ENCODE assay signal across 35 cellular contexts in genomic region chr12:52849511-52849910, GRCh38. TPM values are rescaled to one million over a fixed set of nuclear protein-coding genes. Genes with fewer than 3 reads are reported as not detected.
"Had no signal": no experiment of that assay in that cellular context is flagged by ENCODE, and none has a peak within 500 bp of the region (broad histone marks: within the 10 kb centered on the region; RNA-seq: fewer than 3 reads in every experiment).

No MANE protein-coding gene starts in this region.

- H3K27ac Mint-ChIP-seq: activated CD4-positive, alpha-beta memory T cell treated with anti-CD3 and anti-CD28 coated beads, Interleukin-2, amount 10 ng/mL, durations not matched to agents 7 days and 5 days; activated CD4-positive, alpha-beta T cell treated with anti-CD3 and anti-CD28 coated beads for 36 hours; activated CD8-positive, alpha-beta memory T cell treated with anti-CD3 and anti-CD28 coated beads, Interleukin-2, amount 10 ng/mL, durations not matched to agents 7 days and 5 days; activated naive CD4-positive, alpha-beta T cell treated with anti-CD3 and anti-CD28 coated beads, Interleukin-2, amount 10 ng/mL, durations not matched to agents 7 days and 5 days; activated naive CD8-positive, alpha-beta T cell; activated naive CD8-positive, alpha-beta T cell treated with anti-CD3 and anti-CD28 coated beads, Interleukin-2, amount 50 U/mL, for 24 hours; T-helper 1 cell treated with Interleukin-12 subunit alpha and Interleukin-12 subunit beta and Interleukin-4 antibody, amounts not matched to agents 30 μg/mL and 1 μg/mL, for 36 hours; T-helper 2 cell treated with Interferon-gamma antibody and Interleukin-4, amounts not matched to agents 5 μg/mL and 100 μg/mL, for 36 hours; WTC11 had no signal

- DNase-seq: activated CD4-positive, alpha-beta memory T cell treated with anti-CD3 and anti-CD28 coated beads, Interleukin-2, amount 10 ng/mL, durations not matched to agents 7 days and 5 days; activated CD4-positive, alpha-beta T cell treated with anti-CD3 and anti-CD28 coated beads for 36 hours; activated CD4-positive, alpha-beta T cell treated with anti-CD3 and anti-CD28 coated beads, Interleukin-2, amount 50 U/mL, for 1 hour; activated CD8-positive, alpha-beta memory T cell treated with anti-CD3 and anti-CD28 coated beads for 24 hours; activated CD8-positive, alpha-beta memory T cell treated with anti-CD3 and anti-CD28 coated beads, Interleukin-2, amount 10 ng/mL, durations not matched to agents 7 days and 5 days; activated CD8-positive, alpha-beta memory T cell treated with anti-CD3 and anti-CD28 coated beads, Interleukin-2, amount 50 U/mL, for 48 hours; activated effector memory CD4-positive, alpha-beta T cell treated with Interleukin-2 at 50 U/mL for 16 hours; activated naive CD4-positive, alpha-beta T cell treated with anti-CD3 and anti-CD28 coated beads, Interleukin-2, amount 10 ng/mL, durations not matched to agents 7 days and 5 days; activated naive CD8-positive, alpha-beta T cell treated with anti-CD3 and anti-CD28 coated beads, Interleukin-2, amount 50 U/mL, for 24 hours; activated T-cell treated with anti-CD3 and anti-CD28 coated beads, Interleukin-2, amount 50 U/mL, for 48 hours; anterior cingulate cortex; brain microvascular endothelial cell; MM.1S; MV-4-11; NCI-H1092; NCI-H1436 treated with DMSO at 0.1 percent for 48 hours; NCI-H1694 treated with DMSO at 0.1 percent for 48 hours; NCI-H2029; NCI-H345; NCI-H524 treated with DMSO at 0.1 percent for 48 hours; NK-92 treated with Interleukin-12 subunit alpha and Interleukin-12 subunit beta, amount 100 ng/mL, for 24 hours; PC-3; RPMI8226; SHP77 treated with DMSO at 0.1 percent for 48 hours; SK-N-SH had no signal

- ATAC-seq: activated CD4-positive, alpha-beta T cell treated with anti-CD3 and anti-CD28 coated beads for 36 hours; activated CD4-positive, CD25-positive, alpha-beta regulatory T cell treated with anti-CD3 and anti-CD28 coated beads, Interleukin-2, amount 50 U/mL, for 24 hours; activated CD8-positive, alpha-beta memory T cell treated with anti-CD3 and anti-CD28 coated beads, Interleukin-2, amount 10 ng/mL, durations not matched to agents 7 days and 5 days; activated naive CD8-positive, alpha-beta T cell treated with anti-CD3 and anti-CD28 coated beads, Interleukin-2, amount 50 U/mL, for 24 hours; PC-3; WTC11 had no signal

- H3K27me3 Mint-ChIP-seq: activated naive CD8-positive, alpha-beta T cell had no signal

- H3K4me1 Mint-ChIP-seq: activated CD4-positive, alpha-beta memory T cell treated with anti-CD3 and anti-CD28 coated beads, Interleukin-2, amount 10 ng/mL, durations not matched to agents 7 days and 5 days; activated CD4-positive, alpha-beta T cell treated with anti-CD3 and anti-CD28 coated beads for 36 hours; activated CD8-positive, alpha-beta memory T cell treated with anti-CD3 and anti-CD28 coated beads, Interleukin-2, amount 10 ng/mL, durations not matched to agents 7 days and 5 days; activated naive CD4-positive, alpha-beta T cell treated with anti-CD3 and anti-CD28 coated beads, Interleukin-2, amount 10 ng/mL, durations not matched to agents 7 days and 5 days; WTC11 had no signal

- H3K4me1 ChIP-seq: Peyer's patch had no signal

- H3K36me3 ChIP-seq: brain microvascular endothelial cell, Peyer's patch, SJSA1 had no signal

- H3K27me3 ChIP-seq: brain microvascular endothelial cell, Peyer's patch had no signal

- H3K27ac ChIP-seq: brain microvascular endothelial cell, KMS-11, Peyer's patch, SJSA1 had no signal

- H3K9me3 Mint-ChIP-seq: activated CD4-positive, alpha-beta memory T cell treated with anti-CD3 and anti-CD28 coated beads, Interleukin-2, amount 10 ng/mL, durations not matched to agents 7 days and 5 days; activated naive CD4-positive, alpha-beta T cell treated with anti-CD3 and anti-CD28 coated beads, Interleukin-2, amount 10 ng/mL, durations not matched to agents 7 days and 5 days; activated naive CD8-positive, alpha-beta T cell treated with anti-CD3 and anti-CD28 coated beads, Interleukin-2, amount 50 U/mL, for 24 hours; T-helper 1 cell treated with Interleukin-12 subunit alpha and Interleukin-12 subunit beta and Interleukin-4 antibody, amounts not matched to agents 30 μg/mL and 1 μg/mL, for 36 hours; T-helper 2 cell treated with Interferon-gamma antibody and Interleukin-4, amounts not matched to agents 5 μg/mL and 100 μg/mL, for 36 hours; WTC11 had no signal

- H3K4me3 Mint-ChIP-seq: activated CD4-positive, alpha-beta memory T cell treated with anti-CD3 and anti-CD28 coated beads, Interleukin-2, amount 10 ng/mL, durations not matched to agents 7 days and 5 days; activated CD4-positive, alpha-beta T cell treated with anti-CD3 and anti-CD28 coated beads for 36 hours; activated CD8-positive, alpha-beta memory T cell treated with anti-CD3 and anti-CD28 coated beads, Interleukin-2, amount 10 ng/mL, durations not matched to agents 7 days and 5 days; activated naive CD4-positive, alpha-beta T cell treated with anti-CD3 and anti-CD28 coated beads, Interleukin-2, amount 10 ng/mL, durations not matched to agents 7 days and 5 days; activated naive CD8-positive, alpha-beta T cell; activated naive CD8-positive, alpha-beta T cell treated with anti-CD3 and anti-CD28 coated beads, Interleukin-2, amount 50 U/mL, for 24 hours; T-helper 1 cell treated with Interleukin-12 subunit alpha and Interleukin-12 subunit beta and Interleukin-4 antibody, amounts not matched to agents 30 μg/mL and 1 μg/mL, for 36 hours; T-helper 2 cell treated with Interferon-gamma antibody and Interleukin-4, amounts not matched to agents 5 μg/mL and 100 μg/mL, for 36 hours; WTC11 had no signal

- H3K9me3 ChIP-seq: Peyer's patch, SJSA1, SK-N-SH had no signal

- H3K4me2 ChIP-seq: KMS-11, SK-N-SH had no signal

- H3K36me3 Mint-ChIP-seq: activated CD8-positive, alpha-beta memory T cell treated with anti-CD3 and anti-CD28 coated beads, Interleukin-2, amount 10 ng/mL, durations not matched to agents 7 days and 5 days; activated naive CD4-positive, alpha-beta T cell treated with anti-CD3 and anti-CD28 coated beads, Interleukin-2, amount 10 ng/mL, durations not matched to agents 7 days and 5 days; activated naive CD8-positive, alpha-beta T cell; WTC11 had no signal

- H3K4me3 ChIP-seq: Peyer's patch, SJSA1 had no signal

RNA-seq across cellular contexts. Expression of gene KRT78, which starts 0.7 kb away (rescaled TPM):
- total RNA-seq: activated CD4-positive, alpha-beta memory T cell treated with anti-CD3 and anti-CD28 coated beads, Interleukin-2, amount 10 ng/mL, durations not matched to agents 7 days and 5 days; activated CD4-positive, alpha-beta T cell treated with anti-CD3 and anti-CD28 coated beads for 36 hours; activated CD8-positive, alpha-beta memory T cell treated with anti-CD3 and anti-CD28 coated beads, Interleukin-2, amount 10 ng/mL, durations not matched to agents 7 days and 5 days; LHCN-M2; NCI-H460; Peyer's patch; WTC11 had no signal
- polyA plus RNA-seq: SK-N-SH had no signal

RNA-seq across cellular contexts. Expression of gene KRT79, which starts 15.4 kb away (rescaled TPM):
- total RNA-seq: activated CD4-positive, alpha-beta memory T cell treated with anti-CD3 and anti-CD28 coated beads, Interleukin-2, amount 10 ng/mL, durations not matched to agents 7 days and 5 days; LHCN-M2; NCI-H460; PC-3; Peyer's patch; WTC11 had no signal
- polyA plus RNA-seq: SK-N-SH had no signal

RNA-seq across cellular contexts. Expression of gene KRT4, which starts 35.6 kb away (rescaled TPM):
- total RNA-seq: activated CD4-positive, alpha-beta memory T cell treated with anti-CD3 and anti-CD28 coated beads, Interleukin-2, amount 10 ng/mL, durations not matched to agents 7 days and 5 days; activated CD4-positive, alpha-beta T cell treated with anti-CD3 and anti-CD28 coated beads for 36 hours; activated CD8-positive, alpha-beta memory T cell treated with anti-CD3 and anti-CD28 coated beads, Interleukin-2, amount 10 ng/mL, durations not matched to agents 7 days and 5 days; LHCN-M2; NCI-H460; Peyer's patch; SJSA1; WTC11 had no signal
- polyA plus RNA-seq: SK-N-SH had no signal

RNA-seq across cellular contexts. Expression of gene KRT3, which starts 53.6 kb away (rescaled TPM):
- total RNA-seq: activated CD4-positive, alpha-beta memory T cell treated with anti-CD3 and anti-CD28 coated beads, Interleukin-2, amount 10 ng/mL, durations not matched to agents 7 days and 5 days; activated CD4-positive, alpha-beta T cell treated with anti-CD3 and anti-CD28 coated beads for 36 hours; activated CD8-positive, alpha-beta memory T cell treated with anti-CD3 and anti-CD28 coated beads, Interleukin-2, amount 10 ng/mL, durations not matched to agents 7 days and 5 days; LHCN-M2; NCI-H460; Peyer's patch; WTC11 had no signal
- polyA plus RNA-seq: SK-N-SH had no signal

RNA-seq across cellular contexts. Expression of gene KRT8, which starts 55.4 kb away (rescaled TPM):
- total RNA-seq: LHCN-M2 had no signal
